8 cellular contexts compared by ENCODE assay signal in genomic region chr12:111767362-111768158, GRCh38. TPM values are rescaled to one million over a fixed set of nuclear protein-coding genes. Genes with fewer than 3 reads are reported as not detected.
DNase-seq lines count a peak whose midpoint lies in the region; ATAC-seq, FAIRE-seq and TF ChIP-seq lines count a peak whose summit lies in the region.

No MANE protein-coding gene starts in this region.

- H3K4me1 Mint-ChIP-seq in naive thymus-derived CD8-positive, alpha-beta T cell: peaks cover 12 to 39% (median 17%) of the 10 kb centered on the region in 4 donors

- no peaks in the 10 kb centered on the region for H3K9me2 ChIP-seq in DOHH2 (replicated peaks; ENCODE audit: control insufficient read depth, low read length)

- peak overlapping the region in 5 of 10 donors; percentile 41 to 86 (median 77) for H3K27ac Mint-ChIP-seq in naive thymus-derived CD8-positive, alpha-beta T cell

- no peak for FAIRE-seq in HTR-8/SVneo (lab: Jason Lieb, UNC)

- no peak for TF ChIP-seq POLR2A in GM18505 (IDR thresholded peaks at IDR 0.05; ENCODE audit: borderline replicate concordance, extremely low read depth, insufficient read depth, insufficient read length)

- no peaks in the 10 kb centered on the region for H3K9me3 Mint-ChIP-seq in naive thymus-derived CD8-positive, alpha-beta T cell

- intact Hi-C loops in Panc1 (cut with micrococcal nuclease; ENCODE audit: unreplicated experiment): no loop called here

- H3K4me1 ChIP-seq in DOHH2 (ENCODE audit: control insufficient read depth, low read length) (peaks cover 60% of the 10 kb centered on the region), Panc1 (ENCODE audit: control insufficient read depth, insufficient read depth, low read length) (0 out of 2 replicates have a peak, but pooled peaks cover 5% of the 10 kb centered on the region)

- in situ Hi-C loops in Panc1 (cut with HindIII; ENCODE audit: low pct_unique_long_range_greater_than_20kb, low sequenced_read_pairs): no loop called here

- ATAC-seq in Panc1: peak; percentile 31; the same call in 1 of the 2 replicates
- ATAC-seq in naive thymus-derived CD8-positive, alpha-beta T cell: no peak
- ATAC-seq in HG03095 (IDR thresholded peaks at IDR 0.05; ENCODE audit: unreplicated experiment): no peak
- ATAC-seq in GM18505 (IDR thresholded peaks at IDR 0.05; ENCODE audit: unreplicated experiment): no peak

- peaks cover 21% of the 10 kb centered on the region for H3K79me2 ChIP-seq in DOHH2 (ENCODE audit: control insufficient read depth, low read length)

- POLR2A ChIA-PET in Panc1 (lab: Charles Lee): interaction anchor here (0.5 to 0.7 kb wide), 2 partner anchors 9 to 27 kb away, joined by 4 to 6 read pairs; no protein-coding TSS in a partner anchor
- POLR2A ChIA-PET in naive thymus-derived CD8-positive, alpha-beta T cell (lab: Charles Lee): no interaction called here

- H3K36me3 Mint-ChIP-seq in naive thymus-derived CD8-positive, alpha-beta T cell: peaks cover 0 to 4% (median 0%) of the 10 kb centered on the region in 3 donors

- CTCF ChIA-PET in Panc1 (lab: Charles Lee): no interaction called here

- H4K20me1 ChIP-seq in DOHH2 (ENCODE audit: control insufficient read depth, insufficient read depth, low read depth, low read length): no peaks in the 10 kb centered on the region

- H3K9me3 ChIP-seq in DOHH2 (ENCODE audit: control insufficient read depth, insufficient read depth, low read length) (peaks cover 4% of the 10 kb centered on the region; the same call in 1 of the 2 replicates), Panc1 (ENCODE audit: control insufficient read depth, insufficient read depth, low read depth, low read length) (no peaks in the 10 kb centered on the region)

- peaks cover 3% of the 10 kb centered on the region; the same call in 1 of the 2 replicates for H3K36me3 ChIP-seq in DOHH2 (ENCODE audit: control insufficient read depth, low read length)
- no peaks in the 10 kb centered on the region for H3K36me3 ChIP-seq in Panc1 (ENCODE audit: control insufficient read depth, insufficient read depth, low read length)

- H3K27ac ChIP-seq in DOHH2 (ENCODE audit: low read depth, low read length) (no peak overlapping the region), Panc1 (ENCODE audit: low read length) (peak overlapping the region; percentile 32; the same call in 1 of the 2 replicates), epithelial cell of prostate (peak overlapping the region; percentile 28)

- peak overlapping the region; percentile 78 for H3K4me2 ChIP-seq in DOHH2 (ENCODE audit: low read length)

- peaks cover 13% of the 10 kb centered on the region for H3F3A ChIP-seq in DOHH2 (ENCODE audit: control insufficient read depth, insufficient read depth)

- H3K4me3 Mint-ChIP-seq in naive thymus-derived CD8-positive, alpha-beta T cell: peak overlapping the region; percentile 62 to 90 (median 86)

- H3K4me3 ChIP-seq in DOHH2 (ENCODE audit: low read length) (peak overlapping the region; percentile 75), Panc1 (ENCODE audit: low read depth in 2 of 2, low read length in 2 of 2) (peak overlapping the region; percentile 56 to 66)

- no TSS peak for BruUV-seq in Panc1 (replicated peaks; lab: Mats Ljungman, UMichigan)

- DNase-seq in Panc1 (ENCODE audit: low read depth, low spot score) (no peak), epithelial cell of prostate (ENCODE audit: low read depth, low spot score) (no peak), HTR-8/SVneo (ENCODE audit: insufficient read length, low spot score) (no peak), NCI-H526 treated with DMSO at 0.1 percent for 48 hours (lab: John Stamatoyannopoulos, UW) (no peak)
- DNase-seq in naive thymus-derived CD8-positive, alpha-beta T cell: peak in 1 of 10 donors; percentile 47

- H3K27me3 Mint-ChIP-seq in naive thymus-derived CD8-positive, alpha-beta T cell: peaks cover 7 to 43% (median 18%) of the 10 kb centered on the region in 5 donors

- TF ChIP-seq CTCF in DOHH2 (IDR thresholded peaks at IDR 0.05; ENCODE audit: low read depth, low read length, poor library complexity, severe bottlenecking) (no peak), Panc1 (IDR thresholded peaks at IDR 0.05) (no peak)

- H3K27me3 ChIP-seq in DOHH2 (ENCODE audit: control insufficient read depth, low read length): no peaks in the 10 kb centered on the region
- H3K27me3 ChIP-seq in Panc1 (ENCODE audit: control insufficient read depth, insufficient read depth, low read length): no peaks in the 10 kb centered on the region

RNA-seq across cellular contexts. Expression of gene ALDH2, which starts 0.8 kb away (rescaled TPM):
- 9.0 TPM for total RNA-seq in Panc1 (2021; ENCODE audit: unreplicated experiment)
- polyA plus RNA-seq in Panc1 (2012; ENCODE audit: insufficient read length): 20.9 TPM
- 1 to 10 TPM; 3.1 to 3.9 TPM for total RNA-seq in naive thymus-derived CD8-positive, alpha-beta T cell
- 1 to 10 TPM in 1 of 3 donors, under 1 TPM in 2; 0.73 to 1.3 (median 0.85) TPM for polyA plus RNA-seq in naive thymus-derived CD8-positive, alpha-beta T cell
